In genomic region chr1:178867670-178868069, GRCh38 we compare ENCODE assay signal across 10 cellular contexts. TPM values are rescaled to one million over a fixed set of nuclear protein-coding genes. Genes with fewer than 3 reads are reported as not detected.
DNase-seq lines count a peak whose midpoint lies in the region; ATAC-seq and TF ChIP-seq lines count a peak whose summit lies in the region.
"Had no signal": no experiment of that assay in that cellular context is flagged by ENCODE, and none has a peak within 500 bp of the region (broad histone marks: within the 10 kb centered on the region; RNA-seq: fewer than 3 reads in every experiment).

No MANE protein-coding gene starts in this region.

- H3K4me3 Mint-ChIP-seq in dendritic cell treated with granulocyte-macrophage colony-stimulating factor and Interleukin-4, amounts not matched to agents 40 ng/mL and 50 ng/mL, for 4 days: peak overlapping the region; percentile 60
- H3K4me3 Mint-ChIP-seq in naive B cell: peak overlapping the region in 4 of 8 donors; percentile 3 to 22 (median 14)
- H3K4me3 Mint-ChIP-seq: nephron progenitor cell had no signal

- CTCF ChIA-PET in RWPE1 (lab: Yijun Ruan, JAX): no interaction called here

- H3K4me1 ChIP-seq in heart right ventricle (peaks cover 0 to 46% (median 21%) of the 10 kb centered on the region in 9 donors), vagina (peaks cover 11% of the 10 kb centered on the region)

- H3K4me3 ChIP-seq in heart right ventricle: peak overlapping the region in 9 of 10 donors; percentile 10 to 50 (median 42)
- H3K4me3 ChIP-seq in vagina: peak overlapping the region; percentile 24 to 36

- intact Hi-C loops in heart right ventricle (cut with DNase I) (loop anchor here in 1 of 10 donors (5.0 kb wide), 1 partner anchor 70 kb away; no protein-coding TSS in a partner anchor), left ventricle myocardium superior (cut with micrococcal nuclease) (no loop called here), vagina (cut with DNase I) (loop anchor here (5.0 kb wide), 1 partner anchor 70 kb away; no protein-coding TSS in a partner anchor)
- intact Hi-C loops in dendritic cell treated with granulocyte-macrophage colony-stimulating factor and Interleukin-4, amounts not matched to agents 40 ng/mL and 50 ng/mL, for 4 days (cut with micrococcal nuclease): no loop called here

- no peak for DNase-seq in heart right ventricle
- DNase-seq in left ventricle myocardium superior: no peak
- DNase-seq in naive B cell: peak; percentile 8
- no peak for DNase-seq in vagina (ENCODE audit: extremely low spot score in 2 of 2)
- no peak for DNase-seq in RWPE1 (ENCODE audit: low spot score)
- DNase-seq: NCI-H1694, nephron progenitor cell had no signal

- no peaks in the 10 kb centered on the region for H3K36me3 Mint-ChIP-seq in dendritic cell treated with granulocyte-macrophage colony-stimulating factor and Interleukin-4, amounts not matched to agents 40 ng/mL and 50 ng/mL, for 4 days (ENCODE audit: low read depth)
- peaks cover 16 to 25% of the 10 kb centered on the region in 2 donors for H3K36me3 Mint-ChIP-seq in naive B cell

- no peak for ATAC-seq in heart right ventricle
- ATAC-seq in left ventricle myocardium superior: no peak
- peak; percentile 70 to 87 for ATAC-seq in naive B cell (ENCODE audit: low read depth in 2 of 2)
- ATAC-seq in GM19023 (IDR thresholded peaks at IDR 0.05; ENCODE audit: unreplicated experiment): no peak
- no peak for ATAC-seq in GM18520 (IDR thresholded peaks at IDR 0.05; ENCODE audit: unreplicated experiment)

- H3K27me3 ChIP-seq in heart right ventricle: no peaks in the 10 kb centered on the region
- no peaks in the 10 kb centered on the region for H3K27me3 ChIP-seq in vagina

- no peaks in the 10 kb centered on the region for H3K27me3 Mint-ChIP-seq in dendritic cell treated with granulocyte-macrophage colony-stimulating factor and Interleukin-4, amounts not matched to agents 40 ng/mL and 50 ng/mL, for 4 days
- no peaks in the 10 kb centered on the region for H3K27me3 Mint-ChIP-seq in naive B cell

- WGBS in heart right ventricle, 2 donors: 51 to 62% methylated on average over 5 of the region's 5 CpGs

- H3K9me3 Mint-ChIP-seq in dendritic cell treated with granulocyte-macrophage colony-stimulating factor and Interleukin-4, amounts not matched to agents 40 ng/mL and 50 ng/mL, for 4 days: no peaks in the 10 kb centered on the region
- no peaks in the 10 kb centered on the region for H3K9me3 Mint-ChIP-seq in naive B cell
- H3K9me3 Mint-ChIP-seq: nephron progenitor cell had no signal

- H3K4me1 Mint-ChIP-seq in dendritic cell treated with granulocyte-macrophage colony-stimulating factor and Interleukin-4, amounts not matched to agents 40 ng/mL and 50 ng/mL, for 4 days (ENCODE audit: low read depth): peaks cover 5% of the 10 kb centered on the region
- peaks cover 34 to 62% (median 46%) of the 10 kb centered on the region in 3 donors for H3K4me1 Mint-ChIP-seq in naive B cell

- H3K27ac ChIP-seq in heart right ventricle (peak overlapping the region in 9 of 10 donors; percentile 8 to 79 (median 54)), vagina (peak overlapping the region; percentile 63), RWPE1 (no peak overlapping the region)

- H3K9me3 ChIP-seq in heart right ventricle (no peaks in the 10 kb centered on the region), vagina (no peaks in the 10 kb centered on the region)

- H3K36me3 ChIP-seq in heart right ventricle (peaks cover 0 to 9% (median 0%) of the 10 kb centered on the region in 9 donors), vagina (peaks cover 0 to 5% of the 10 kb centered on the region in 2 donors)

- POLR2A ChIA-PET in RWPE1 (lab: Yijun Ruan, JAX; ENCODE audit: low non-redundant PET): no interaction called here

- TF ChIP-seq POLR2A in vagina (IDR thresholded peaks at IDR 0.05): no peak

- H3K27ac Mint-ChIP-seq in dendritic cell treated with granulocyte-macrophage colony-stimulating factor and Interleukin-4, amounts not matched to agents 40 ng/mL and 50 ng/mL, for 4 days: no peak overlapping the region
- H3K27ac Mint-ChIP-seq in naive B cell: peak overlapping the region; percentile 44 to 96 (median 83)
- H3K27ac Mint-ChIP-seq: nephron progenitor cell had no signal

- no peak for TF ChIP-seq CTCF in heart right ventricle (IDR thresholded peaks at IDR 0.05)
- TF ChIP-seq CTCF in vagina (IDR thresholded peaks at IDR 0.05): no peak
- no peak for TF ChIP-seq CTCF in RWPE1 (conservative IDR thresholded peaks at IDR 0.05; ENCODE audit: low read depth)

RNA-seq across cellular contexts. Expression of gene ANGPTL1, which starts 3.2 kb away (rescaled TPM):
- total RNA-seq in heart right ventricle: 10 to 100 TPM in 8 of 10 donors, 1 to 10 TPM in 2; 6.9 to 35.2 (median 13.5) TPM
- polyA plus RNA-seq in heart right ventricle: 10 to 100 TPM in 1 of 2 donors, 1 to 10 TPM in 1; 6.1 to 20.1 TPM
- 6.6 TPM for total RNA-seq in left ventricle myocardium superior
- 1 to 10 TPM in 2 of 6 donors, under 1 TPM in 3, not detected in 1; 0.38 to 1.4 (median 0.89) TPM for polyA plus RNA-seq in naive B cell (ENCODE audit: low read depth in 6 of 6)
- total RNA-seq in vagina: 19.4 TPM

Comparison
In these comparisons a context has a peak if more than half of its experiments do, and no peak if none do; other contexts are left out.
1. ATAC-seq: peak in naive B cell (2 of 2); none in heart right ventricle (0 of 8), left ventricle myocardium superior (single experiment), GM19023 (single experiment) and GM18520 (single experiment).